In genomic region chr11:132872223-132872622, GRCh38 we compare ENCODE assay signal across 27 cellular contexts.
DNase-seq lines count a peak whose midpoint lies in the region; ATAC-seq and TF ChIP-seq lines count a peak whose summit lies in the region.
"Had no signal": no experiment of that assay in that cellular context is flagged by ENCODE, and none has a peak within 500 bp of the region (broad histone marks: within the 10 kb centered on the region; RNA-seq: fewer than 3 reads in every experiment).

No MANE protein-coding gene starts in this region.

- H2BK5ac ChIP-seq in H9 (ENCODE audit: insufficient read length, low read length), result no peak overlapping the region

- H4K20me1 ChIP-seq in H9 (ENCODE audit: control insufficient read depth, insufficient read depth, insufficient read length), result no peaks in the 10 kb centered on the region

- DNase-seq in NCI-H1417 (lab: John Stamatoyannopoulos, UW), result peak in 2 of 3 experiments; percentile 22 to 62
- DNase-seq in NCI-H1417 treated with DMSO at 0.1 percent for 48 hours (lab: John Stamatoyannopoulos, UW), result no peak
- peak in 2 of 3 donors; percentile 43 to 54 for DNase-seq in right cardiac atrium
- DNase-seq in Right ventricle myocardium superior, result no peak
- peak; percentile 12 for DNase-seq in NCI-H345 treated with DMSO at 0.1 percent for 48 hours (lab: John Stamatoyannopoulos, UW; ENCODE audit: unreplicated experiment)
- no peak for DNase-seq in H9
- DNase-seq: 8988T; ACHN; BE2C; CD8-positive, alpha-beta memory T cell; DMS53; HCEC 1CT; NCI-H1048; NCI-H146; NCI-H1930; NCI-H2171 treated with DMSO at 0.1 percent for 48 hours; NCI-H774; SHP77 treated with DMSO at 0.1 percent for 48 hours; T-helper 1 cell had no signal

- H3K79me1 ChIP-seq in H9 (ENCODE audit: insufficient read depth, low read depth, low read length, poor library complexity, severe bottlenecking), result no peaks in the 10 kb centered on the region

- no peak overlapping the region for H3K23ac ChIP-seq in H9 (ENCODE audit: insufficient read length, low read depth, low read length)

- H4K8ac ChIP-seq in H9 (replicated peaks; ENCODE audit: insufficient read length, low read depth, low read length), result no peak overlapping the region

- H2AFZ ChIP-seq in H9 (ENCODE audit: low read length), result no peak overlapping the region
- H2AFZ ChIP-seq: GM23338 had no signal

- no peak overlapping the region for H2BK120ac ChIP-seq in H9 (ENCODE audit: low read depth, low read length, poor library complexity, severe bottlenecking)

- H2BK15ac ChIP-seq in H9 (ENCODE audit: low read depth, low read length), result no peak overlapping the region

- no peaks in the 10 kb centered on the region for H3K79me2 ChIP-seq in H9 (ENCODE audit: insufficient read depth, low read length)

- no peak overlapping the region for H4K91ac ChIP-seq in H9 (ENCODE audit: insufficient read length, low read depth, low read length)

- H3K23me2 ChIP-seq in H9 (ENCODE audit: insufficient read length, low read depth, low read length, poor library complexity, severe bottlenecking), result no peaks in the 10 kb centered on the region

- H3T11ph ChIP-seq in H9 (ENCODE audit: low read length), result no peak overlapping the region

- no peak overlapping the region for H4K5ac ChIP-seq in H9 (ENCODE audit: insufficient read length, low read depth, low read length)

- H3K27me3 Mint-ChIP-seq in nephron (ENCODE audit: low read depth), result peaks cover 11% of the 10 kb centered on the region
- H3K27me3 Mint-ChIP-seq in H9 (ENCODE audit: low read depth), result no peaks in the 10 kb centered on the region; the same call in 1 of the 2 replicates
- H3K27me3 Mint-ChIP-seq: IgD-negative memory B cell had no signal

- H3K4me3 ChIP-seq in right cardiac atrium (ENCODE audit: low read length), result no peak overlapping the region
- H3K4me3 ChIP-seq: GM23338 had no signal

- ATAC-seq in right cardiac atrium (no peak), Right ventricle myocardium superior (ENCODE audit: poor library complexity) (no peak), HG03045 (IDR thresholded peaks at IDR 0.05; ENCODE audit: unreplicated experiment) (no peak)
- ATAC-seq: GM23338, Panc1 had no signal

- no peak overlapping the region for H2BK20ac ChIP-seq in H9 (ENCODE audit: low read depth, low read length, poor library complexity, severe bottlenecking)

- no peak for TF ChIP-seq CTCF in nephron (IDR thresholded peaks at IDR 0.05; ENCODE audit: unreplicated experiment in 3 of 3)
- TF ChIP-seq CTCF in H9 (conservative IDR thresholded peaks at IDR 0.05), result no peak

- H3K36me3 Mint-ChIP-seq in nephron (ENCODE audit: low read depth) (no peaks in the 10 kb centered on the region), H9 (ENCODE audit: insufficient read depth in 1 of 3, low read depth in 3 of 3) (no peaks in the 10 kb centered on the region)
- H3K36me3 Mint-ChIP-seq: CD14-positive monocyte; CD8-positive, alpha-beta memory T cell; IgD-negative memory B cell had no signal

- no peak overlapping the region for H2AK5ac ChIP-seq in H9 (ENCODE audit: insufficient read length, low read length)

- H3K27me3 ChIP-seq in right cardiac atrium (ENCODE audit: control insufficient read depth, insufficient read depth) (no peaks in the 10 kb centered on the region), H9 (ENCODE audit: insufficient read depth, low read length) (no peaks in the 10 kb centered on the region)
- H3K27me3 ChIP-seq: BE2C had no signal

- no peaks in the 10 kb centered on the region for H3K9me3 Mint-ChIP-seq in nephron
- H3K9me3 Mint-ChIP-seq in H9, result no peaks in the 10 kb centered on the region
- H3K9me3 Mint-ChIP-seq: GM23338 had no signal

- intact Hi-C loops in right cardiac atrium (cut with DNase I) (no loop called here), Right ventricle myocardium superior (cut with DNase I) (no loop called here)

- H3K4me1 Mint-ChIP-seq in nephron, result peaks cover 16% of the 10 kb centered on the region
- H3K4me1 Mint-ChIP-seq in H9, result peaks cover 5 to 7% of the 10 kb centered on the region in 2 experiments; a peak in 3 of 4 replicates
- H3K4me1 Mint-ChIP-seq: CD14-positive monocyte; CD8-positive, alpha-beta memory T cell; GM23338; IgD-negative memory B cell had no signal

- H3K4ac ChIP-seq in H9 (ENCODE audit: low read depth, low read length), result no peak overlapping the region

- H3K14ac ChIP-seq in H9 (ENCODE audit: insufficient read depth, low read length), result no peak overlapping the region

- H3K18ac ChIP-seq in H9 (ENCODE audit: insufficient read length, low read depth, low read length), result no peak overlapping the region

- H3K4me2 ChIP-seq in H9 (ENCODE audit: insufficient read depth, insufficient read length, low read length), result no peak overlapping the region
- H3K4me2 ChIP-seq: GM23338 had no signal

- WGBS in right cardiac atrium, result 74% methylated on average over 10 of the region's 10 CpGs
- no CpG with 5 or more reads among the region's 10 CpGs for WGBS in H9 (ENCODE audit: extremely low coverage, insufficient read length, low lambda C conversion rate)

- no peaks in the 10 kb centered on the region for H3K4me1 ChIP-seq in right cardiac atrium (ENCODE audit: control insufficient read depth, insufficient read depth, low read length)
- H3K4me1 ChIP-seq in H9 (ENCODE audit: insufficient read depth, low read length), result peaks cover under 1% of the 10 kb centered on the region; the same call in 1 of the 2 replicates
- H3K4me1 ChIP-seq: BE2C had no signal

- H3K9me3 ChIP-seq in right cardiac atrium (ENCODE audit: control insufficient read depth, low read length) (no peaks in the 10 kb centered on the region), H9 (ENCODE audit: control insufficient read depth, low read depth, low read length) (no peaks in the 10 kb centered on the region)
- H3K9me3 ChIP-seq: BE2C had no signal

- H3K56ac ChIP-seq in H9 (ENCODE audit: insufficient read length, low read depth, low read length), result no peak overlapping the region

- H3K4me3 Mint-ChIP-seq in nephron, result no peak overlapping the region
- H3K4me3 Mint-ChIP-seq in H9, result no peak overlapping the region
- H3K4me3 Mint-ChIP-seq: CD14-positive monocyte; CD8-positive, alpha-beta memory T cell; GM23338; IgD-negative memory B cell; T-helper 2 cell treated with Interferon-gamma antibody and Interleukin-4, amounts not matched to agents 5 μg/mL and 100 μg/mL, for 36 hours had no signal

- no peak overlapping the region for H3K9ac ChIP-seq in H9 (ENCODE audit: extremely low read depth, insufficient read length, low read length)

- H3K27ac ChIP-seq in right cardiac atrium (ENCODE audit: low read length), result no peak overlapping the region
- H3K27ac ChIP-seq in H9 (ENCODE audit: insufficient read length, low read depth, low read length), result no peak overlapping the region
- H3K27ac ChIP-seq: RWPE1 had no signal

- no peak overlapping the region for H2BK12ac ChIP-seq in H9 (ENCODE audit: insufficient read length, low read depth, low read length)

- H3K27ac Mint-ChIP-seq in nephron (peak overlapping the region; percentile 24 to 36 (median 27)), H9 (no peak overlapping the region)
- H3K27ac Mint-ChIP-seq: CD14-positive monocyte; GM23338; IgD-negative memory B cell; T-helper 2 cell treated with Interferon-gamma antibody and Interleukin-4, amounts not matched to agents 5 μg/mL and 100 μg/mL, for 36 hours had no signal

Comparison
In these comparisons a context has a peak if more than half of its experiments do, and no peak if none do; other contexts are left out.
1. DNase-seq: peak in NCI-H1417 (2 of 3), right cardiac atrium (2 of 3) and NCI-H345 treated with DMSO at 0.1 percent for 48 hours (single experiment); none in NCI-H1417 treated with DMSO at 0.1 percent for 48 hours (single experiment), Right ventricle myocardium superior (single experiment) and H9 (single experiment).
2. H3K27ac Mint-ChIP-seq: peak in nephron (3 of 3); none in H9 (0 of 3).